ENCODE assay signal across 1 cellular context in the genomic region with DNA sequence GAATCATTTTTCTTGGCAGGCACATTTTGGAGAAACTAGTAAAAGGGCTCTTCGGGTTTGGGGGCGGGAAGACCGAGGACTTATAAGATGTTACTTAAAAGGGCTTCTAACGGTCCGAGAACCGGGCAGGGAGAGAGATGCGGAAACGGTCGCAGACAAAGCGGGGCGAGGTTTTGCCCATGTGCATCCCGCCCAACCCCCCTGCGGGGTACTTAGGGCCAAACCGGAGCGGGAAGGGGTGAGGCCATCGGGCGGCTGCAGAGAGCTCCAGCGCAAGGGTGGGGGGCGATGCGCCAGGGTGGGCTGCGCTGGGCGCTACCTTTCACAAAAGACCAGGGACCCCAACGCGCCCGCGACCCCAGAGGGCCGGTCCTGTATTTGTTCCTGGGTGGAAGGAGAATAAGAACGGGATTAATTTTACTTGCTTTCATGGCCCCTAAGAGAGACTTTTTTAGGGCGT.
A peak's percentile ranks its signal among the peaks of the same experiment; 100 is the strongest.
TF ChIP-seq lines count a peak whose summit lies in the region.

No MANE protein-coding gene starts in this region.

TF ChIP-seq in K562, 482 proteins besides CTCF, POLR2A, EP300 and RAD21 (continued from another document and continues in another):
- TF ChIP-seq, protein P1, sequence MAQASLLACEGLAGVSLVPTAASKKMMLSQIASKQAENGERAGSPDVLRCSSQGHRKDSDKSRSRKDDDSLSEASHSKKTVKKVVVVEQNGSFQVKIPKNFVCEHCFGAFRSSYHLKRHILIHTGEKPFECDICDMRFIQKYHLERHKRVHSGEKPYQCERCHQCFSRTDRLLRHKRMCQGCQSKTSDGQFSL (CRISPR knock-in tag; IDR thresholded peaks at IDR 0.05) = no peak
- TF ChIP-seq, protein P1 (tag; IDR thresholded peaks at IDR 0.05) = no peak
- TF ChIP-seq HDAC2 (IDR thresholded peaks at IDR 0.05) (no peak), RBFOX2 (IDR thresholded peaks at IDR 0.05; ENCODE audit: low read depth, low read length) (peak; percentile 86), NFATC3 (IDR thresholded peaks at IDR 0.05) (no peak), ZNF830 (CRISPR knock-in tag; IDR thresholded peaks at IDR 0.05) (no peak), GATA2 (CRISPR knock-in tag; IDR thresholded peaks at IDR 0.05) (no peak), ILF3 (IDR thresholded peaks at IDR 0.05; ENCODE audit: borderline replicate concordance) (peak; percentile 87; the same call in 1 of the 2 replicates), POLR3G (IDR thresholded peaks at IDR 0.05; ENCODE audit: extremely low read depth, insufficient read length, insufficient replicate concordance) (no peak), NR4A1 (CRISPR knock-in tag; IDR thresholded peaks at IDR 0.05) (no peak), NR4A1 (tag; IDR thresholded peaks at IDR 0.05) (no peak), ZFPM2 (CRISPR knock-in tag; IDR thresholded peaks at IDR 0.05) (peak; percentile 88; the same call in 1 of the 2 replicates), PRPF4 (IDR thresholded peaks at IDR 0.05; ENCODE audit: insufficient read depth, low read depth, low read length, poor library complexity, severe bottlenecking) (peak; percentile 16), TEAD4 (IDR thresholded peaks at IDR 0.05; ENCODE audit: low read length) (no peak), TEAD4 (CRISPR knock-in tag; IDR thresholded peaks at IDR 0.05; ENCODE audit: borderline replicate concordance) (no peak), ELF4 (CRISPR knock-in tag; IDR thresholded peaks at IDR 0.05) (0 out of 2 replicates have a peak, but pooled peaks have one; percentile 66), SREBF2 (CRISPR knock-in tag; IDR thresholded peaks at IDR 0.05) (no peak), MTF1 (CRISPR knock-in tag; IDR thresholded peaks at IDR 0.05; ENCODE audit: borderline replicate concordance) (no peak), ZNF644 (tag; IDR thresholded peaks at IDR 0.05; ENCODE audit: low read depth) (no peak), ZNF274 (IDR thresholded peaks at IDR 0.05; ENCODE audit: borderline replicate concordance, low read depth, low read length) (no peak), SAFB2 (IDR thresholded peaks at IDR 0.05; ENCODE audit: borderline replicate concordance, low read depth, low read length, severe bottlenecking) (no peak), PCBP2 (IDR thresholded peaks at IDR 0.05; ENCODE audit: low read depth, low read length, poor library complexity, severe bottlenecking) (no peak), ZNF717 (CRISPR knock-in tag; IDR thresholded peaks at IDR 0.05) (0 out of 2 replicates have a peak, but pooled peaks have one; percentile 74), TCFL5 (CRISPR knock-in tag; conservative IDR thresholded peaks at IDR 0.05) (no peak), FOXJ2 (tag; IDR thresholded peaks at IDR 0.05) (0 out of 2 replicates have a peak, but pooled peaks have one; percentile 58), TOE1 (IDR thresholded peaks at IDR 0.05; ENCODE audit: borderline replicate concordance) (no peak), TOE1 (CRISPR knock-in tag; IDR thresholded peaks at IDR 0.05; ENCODE audit: borderline replicate concordance, low read depth) (no peak), FOXA1 (IDR thresholded peaks at IDR 0.05; ENCODE audit: borderline replicate concordance) (no peak), RFX1 (IDR thresholded peaks at IDR 0.05) (no peak), NRF1 (conservative IDR thresholded peaks at IDR 0.05 in 1 of 2, IDR thresholded peaks at IDR 0.05 in 1 of 2) (no peak), MECOM (CRISPR knock-in tag; IDR thresholded peaks at IDR 0.05) (no peak), ESRRB (CRISPR knock-in tag; IDR thresholded peaks at IDR 0.05; ENCODE audit: borderline replicate concordance) (0 out of 2 replicates have a peak, but pooled peaks have one; percentile 34), BCOR (IDR thresholded peaks at IDR 0.05) (no peak)
- TF ChIP-seq, protein P2, sequence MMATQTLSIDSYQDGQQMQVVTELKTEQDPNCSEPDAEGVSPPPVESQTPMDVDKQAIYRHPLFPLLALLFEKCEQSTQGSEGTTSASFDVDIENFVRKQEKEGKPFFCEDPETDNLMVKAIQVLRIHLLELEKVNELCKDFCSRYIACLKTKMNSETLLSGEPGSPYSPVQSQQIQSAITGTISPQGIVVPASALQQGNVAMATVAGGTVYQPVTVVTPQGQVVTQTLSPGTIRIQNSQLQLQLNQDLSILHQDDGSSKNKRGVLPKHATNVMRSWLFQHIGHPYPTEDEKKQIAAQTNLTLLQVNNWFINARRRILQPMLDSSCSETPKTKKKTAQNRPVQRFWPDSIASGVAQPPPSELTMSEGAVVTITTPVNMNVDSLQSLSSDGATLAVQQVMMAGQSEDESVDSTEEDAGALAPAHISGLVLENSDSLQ (IDR thresholded peaks at IDR 0.05) = no peak
- TF ChIP-seq, protein P3, sequence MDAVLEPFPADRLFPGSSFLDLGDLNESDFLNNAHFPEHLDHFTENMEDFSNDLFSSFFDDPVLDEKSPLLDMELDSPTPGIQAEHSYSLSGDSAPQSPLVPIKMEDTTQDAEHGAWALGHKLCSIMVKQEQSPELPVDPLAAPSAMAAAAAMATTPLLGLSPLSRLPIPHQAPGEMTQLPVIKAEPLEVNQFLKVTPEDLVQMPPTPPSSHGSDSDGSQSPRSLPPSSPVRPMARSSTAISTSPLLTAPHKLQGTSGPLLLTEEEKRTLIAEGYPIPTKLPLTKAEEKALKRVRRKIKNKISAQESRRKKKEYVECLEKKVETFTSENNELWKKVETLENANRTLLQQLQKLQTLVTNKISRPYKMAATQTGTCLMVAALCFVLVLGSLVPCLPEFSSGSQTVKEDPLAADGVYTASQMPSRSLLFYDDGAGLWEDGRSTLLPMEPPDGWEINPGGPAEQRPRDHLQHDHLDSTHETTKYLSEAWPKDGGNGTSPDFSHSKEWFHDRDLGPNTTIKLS (IDR thresholded peaks at IDR 0.05; ENCODE audit: borderline replicate concordance, low read depth) = no peak
- TF ChIP-seq, protein P4, sequence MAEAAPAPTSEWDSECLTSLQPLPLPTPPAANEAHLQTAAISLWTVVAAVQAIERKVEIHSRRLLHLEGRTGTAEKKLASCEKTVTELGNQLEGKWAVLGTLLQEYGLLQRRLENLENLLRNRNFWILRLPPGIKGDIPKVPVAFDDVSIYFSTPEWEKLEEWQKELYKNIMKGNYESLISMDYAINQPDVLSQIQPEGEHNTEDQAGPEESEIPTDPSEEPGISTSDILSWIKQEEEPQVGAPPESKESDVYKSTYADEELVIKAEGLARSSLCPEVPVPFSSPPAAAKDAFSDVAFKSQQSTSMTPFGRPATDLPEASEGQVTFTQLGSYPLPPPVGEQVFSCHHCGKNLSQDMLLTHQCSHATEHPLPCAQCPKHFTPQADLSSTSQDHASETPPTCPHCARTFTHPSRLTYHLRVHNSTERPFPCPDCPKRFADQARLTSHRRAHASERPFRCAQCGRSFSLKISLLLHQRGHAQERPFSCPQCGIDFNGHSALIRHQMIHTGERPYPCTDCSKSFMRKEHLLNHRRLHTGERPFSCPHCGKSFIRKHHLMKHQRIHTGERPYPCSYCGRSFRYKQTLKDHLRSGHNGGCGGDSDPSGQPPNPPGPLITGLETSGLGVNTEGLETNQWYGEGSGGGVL (CRISPR knock-in tag; IDR thresholded peaks at IDR 0.05) = no peak
- TF ChIP-seq, protein P5, sequence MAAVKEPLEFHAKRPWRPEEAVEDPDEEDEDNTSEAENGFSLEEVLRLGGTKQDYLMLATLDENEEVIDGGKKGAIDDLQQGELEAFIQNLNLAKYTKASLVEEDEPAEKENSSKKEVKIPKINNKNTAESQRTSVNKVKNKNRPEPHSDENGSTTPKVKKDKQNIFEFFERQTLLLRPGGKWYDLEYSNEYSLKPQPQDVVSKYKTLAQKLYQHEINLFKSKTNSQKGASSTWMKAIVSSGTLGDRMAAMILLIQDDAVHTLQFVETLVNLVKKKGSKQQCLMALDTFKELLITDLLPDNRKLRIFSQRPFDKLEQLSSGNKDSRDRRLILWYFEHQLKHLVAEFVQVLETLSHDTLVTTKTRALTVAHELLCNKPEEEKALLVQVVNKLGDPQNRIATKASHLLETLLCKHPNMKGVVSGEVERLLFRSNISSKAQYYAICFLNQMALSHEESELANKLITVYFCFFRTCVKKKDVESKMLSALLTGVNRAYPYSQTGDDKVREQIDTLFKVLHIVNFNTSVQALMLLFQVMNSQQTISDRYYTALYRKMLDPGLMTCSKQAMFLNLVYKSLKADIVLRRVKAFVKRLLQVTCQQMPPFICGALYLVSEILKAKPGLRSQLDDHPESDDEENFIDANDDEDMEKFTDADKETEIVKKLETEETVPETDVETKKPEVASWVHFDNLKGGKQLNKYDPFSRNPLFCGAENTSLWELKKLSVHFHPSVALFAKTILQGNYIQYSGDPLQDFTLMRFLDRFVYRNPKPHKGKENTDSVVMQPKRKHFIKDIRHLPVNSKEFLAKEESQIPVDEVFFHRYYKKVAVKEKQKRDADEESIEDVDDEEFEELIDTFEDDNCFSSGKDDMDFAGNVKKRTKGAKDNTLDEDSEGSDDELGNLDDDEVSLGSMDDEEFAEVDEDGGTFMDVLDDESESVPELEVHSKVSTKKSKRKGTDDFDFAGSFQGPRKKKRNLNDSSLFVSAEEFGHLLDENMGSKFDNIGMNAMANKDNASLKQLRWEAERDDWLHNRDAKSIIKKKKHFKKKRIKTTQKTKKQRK (IDR thresholded peaks at IDR 0.05; ENCODE audit: borderline replicate concordance, low read depth, low read length) = no peak
- TF ChIP-seq, protein P6, sequence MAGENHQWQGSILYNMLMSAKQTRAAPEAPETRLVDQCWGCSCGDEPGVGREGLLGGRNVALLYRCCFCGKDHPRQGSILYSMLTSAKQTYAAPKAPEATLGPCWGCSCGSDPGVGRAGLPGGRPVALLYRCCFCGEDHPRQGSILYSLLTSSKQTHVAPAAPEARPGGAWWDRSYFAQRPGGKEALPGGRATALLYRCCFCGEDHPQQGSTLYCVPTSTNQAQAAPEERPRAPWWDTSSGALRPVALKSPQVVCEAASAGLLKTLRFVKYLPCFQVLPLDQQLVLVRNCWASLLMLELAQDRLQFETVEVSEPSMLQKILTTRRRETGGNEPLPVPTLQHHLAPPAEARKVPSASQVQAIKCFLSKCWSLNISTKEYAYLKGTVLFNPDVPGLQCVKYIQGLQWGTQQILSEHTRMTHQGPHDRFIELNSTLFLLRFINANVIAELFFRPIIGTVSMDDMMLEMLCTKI (IDR thresholded peaks at IDR 0.05; ENCODE audit: partially characterized antibody) = no peak
- TF ChIP-seq, protein P7, sequence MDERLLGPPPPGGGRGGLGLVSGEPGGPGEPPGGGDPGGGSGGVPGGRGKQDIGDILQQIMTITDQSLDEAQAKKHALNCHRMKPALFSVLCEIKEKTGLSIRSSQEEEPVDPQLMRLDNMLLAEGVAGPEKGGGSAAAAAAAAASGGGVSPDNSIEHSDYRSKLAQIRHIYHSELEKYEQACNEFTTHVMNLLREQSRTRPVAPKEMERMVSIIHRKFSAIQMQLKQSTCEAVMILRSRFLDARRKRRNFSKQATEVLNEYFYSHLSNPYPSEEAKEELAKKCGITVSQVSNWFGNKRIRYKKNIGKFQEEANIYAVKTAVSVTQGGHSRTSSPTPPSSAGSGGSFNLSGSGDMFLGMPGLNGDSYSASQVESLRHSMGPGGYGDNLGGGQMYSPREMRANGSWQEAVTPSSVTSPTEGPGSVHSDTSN (CRISPR knock-in tag; IDR thresholded peaks at IDR 0.05; ENCODE audit: low read depth) = no peak
- TF ChIP-seq, protein P7 (tag; conservative IDR thresholded peaks at IDR 0.05; ENCODE audit: low read depth) = no peak
- TF ChIP-seq, protein P8, sequence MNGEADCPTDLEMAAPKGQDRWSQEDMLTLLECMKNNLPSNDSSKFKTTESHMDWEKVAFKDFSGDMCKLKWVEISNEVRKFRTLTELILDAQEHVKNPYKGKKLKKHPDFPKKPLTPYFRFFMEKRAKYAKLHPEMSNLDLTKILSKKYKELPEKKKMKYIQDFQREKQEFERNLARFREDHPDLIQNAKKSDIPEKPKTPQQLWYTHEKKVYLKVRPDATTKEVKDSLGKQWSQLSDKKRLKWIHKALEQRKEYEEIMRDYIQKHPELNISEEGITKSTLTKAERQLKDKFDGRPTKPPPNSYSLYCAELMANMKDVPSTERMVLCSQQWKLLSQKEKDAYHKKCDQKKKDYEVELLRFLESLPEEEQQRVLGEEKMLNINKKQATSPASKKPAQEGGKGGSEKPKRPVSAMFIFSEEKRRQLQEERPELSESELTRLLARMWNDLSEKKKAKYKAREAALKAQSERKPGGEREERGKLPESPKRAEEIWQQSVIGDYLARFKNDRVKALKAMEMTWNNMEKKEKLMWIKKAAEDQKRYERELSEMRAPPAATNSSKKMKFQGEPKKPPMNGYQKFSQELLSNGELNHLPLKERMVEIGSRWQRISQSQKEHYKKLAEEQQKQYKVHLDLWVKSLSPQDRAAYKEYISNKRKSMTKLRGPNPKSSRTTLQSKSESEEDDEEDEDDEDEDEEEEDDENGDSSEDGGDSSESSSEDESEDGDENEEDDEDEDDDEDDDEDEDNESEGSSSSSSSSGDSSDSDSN (IDR thresholded peaks at IDR 0.05; ENCODE audit: borderline replicate concordance in 1 of 2, low read depth in 2 of 2, low read length in 2 of 2) = no peak
- TF ChIP-seq, protein P9, sequence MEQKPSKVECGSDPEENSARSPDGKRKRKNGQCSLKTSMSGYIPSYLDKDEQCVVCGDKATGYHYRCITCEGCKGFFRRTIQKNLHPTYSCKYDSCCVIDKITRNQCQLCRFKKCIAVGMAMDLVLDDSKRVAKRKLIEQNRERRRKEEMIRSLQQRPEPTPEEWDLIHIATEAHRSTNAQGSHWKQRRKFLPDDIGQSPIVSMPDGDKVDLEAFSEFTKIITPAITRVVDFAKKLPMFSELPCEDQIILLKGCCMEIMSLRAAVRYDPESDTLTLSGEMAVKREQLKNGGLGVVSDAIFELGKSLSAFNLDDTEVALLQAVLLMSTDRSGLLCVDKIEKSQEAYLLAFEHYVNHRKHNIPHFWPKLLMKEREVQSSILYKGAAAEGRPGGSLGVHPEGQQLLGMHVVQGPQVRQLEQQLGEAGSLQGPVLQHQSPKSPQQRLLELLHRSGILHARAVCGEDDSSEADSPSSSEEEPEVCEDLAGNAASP (IDR thresholded peaks at IDR 0.05) = no peak
